In the genomic region with DNA sequence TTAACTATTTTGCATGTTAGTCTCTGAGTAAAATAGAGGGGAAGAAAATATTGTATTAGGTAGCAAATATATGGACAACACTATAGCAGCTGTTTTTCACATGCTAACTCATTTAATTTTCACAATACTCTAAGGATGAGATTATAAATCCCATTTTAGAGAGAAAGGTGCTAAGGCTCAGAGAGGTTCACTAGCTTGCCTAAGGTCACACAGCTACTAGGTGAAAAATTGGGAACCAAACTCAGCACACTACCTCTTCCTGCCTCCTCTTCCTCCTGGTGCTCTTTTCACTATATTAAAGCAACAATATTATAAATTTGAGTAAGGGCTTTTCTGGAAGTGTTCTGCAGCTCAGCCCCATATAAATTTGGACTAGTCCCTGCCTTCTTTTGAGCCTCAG, we compare ENCODE assay signal across 29 cellular contexts. TPM values are rescaled to one million over a fixed set of nuclear protein-coding genes. Genes with fewer than 3 reads are reported as not detected.
"Had no signal": no experiment of that assay in that cellular context is flagged by ENCODE, and none has a peak within 500 bp of the region (broad histone marks: within the 10 kb centered on the region; RNA-seq: fewer than 3 reads in every experiment).

No MANE protein-coding gene starts in this region.

- H3K36me3 ChIP-seq: ovary, right lobe of liver, sigmoid colon, stomach, thoracic aorta, thyroid gland, tibial nerve, upper lobe of left lung, vagina had no signal

- H3K4me3 ChIP-seq: ovary, right lobe of liver, sigmoid colon, stomach, thoracic aorta, thyroid gland, vagina had no signal

- H3K27ac ChIP-seq: ovary, parathyroid adenoma, right lobe of liver, stomach, thoracic aorta, thyroid gland, vagina had no signal

- H3K36me3 Mint-ChIP-seq: stimulated activated effector memory CD8-positive, alpha-beta T cell treated with anti-CD3 and anti-CD28 coated beads, Interleukin-12 subunit alpha, Interleukin-12 subunit beta, amount 100 ng/mL, for 72 hours; stimulated activated naive B cell treated with anti-CD40 and anti-IgM and Interleukin-4, amounts not matched to agents 10 μg/mL and 1 μg/mL and 100 μg/mL, for 72 hours had no signal

- H3K79me2 ChIP-seq: parathyroid adenoma had no signal

- H3K4me1 ChIP-seq: parathyroid adenoma, right lobe of liver, vagina had no signal

- H2AFZ ChIP-seq: parathyroid adenoma had no signal

- H3K9me3 ChIP-seq: ovary, psoas muscle, right lobe of liver, sigmoid colon, stomach, thoracic aorta, thyroid gland, tibial nerve, upper lobe of left lung, vagina had no signal

- ATAC-seq: natural killer cell treated with Interleukin-12 subunit alpha and Interleukin-12 subunit beta and Interleukin-15 and Interleukin-18, amount 100 ng/mL, for 72 hours had no signal

- H3K4me3 Mint-ChIP-seq: natural killer cell treated with Interleukin-12 subunit alpha and Interleukin-12 subunit beta and Interleukin-15 and Interleukin-18, amount 100 ng/mL, for 72 hours; nephron progenitor cell; stimulated activated effector memory CD8-positive, alpha-beta T cell treated with anti-CD3 and anti-CD28 coated beads, Interleukin-12 subunit alpha, Interleukin-12 subunit beta, amount 100 ng/mL, for 72 hours; stimulated activated naive B cell treated with anti-CD40 and anti-IgM and Interleukin-4, amounts not matched to agents 10 μg/mL and 1 μg/mL and 100 μg/mL, for 72 hours; stimulated activated naive CD8-positive, alpha-beta T cell treated with anti-CD3 and anti-CD28 coated beads, Interleukin-15, Interleukin-2, amounts not matched to agents 100 ng/mL and 50 ng/mL, for 24 hours had no signal

- H3K4me1 Mint-ChIP-seq: stimulated activated effector memory CD8-positive, alpha-beta T cell treated with anti-CD3 and anti-CD28 coated beads, Interleukin-12 subunit alpha, Interleukin-12 subunit beta, amount 100 ng/mL, for 72 hours had no signal

- DNase-seq: nephron progenitor cell; occipital lobe; ovary; posterior cingulate gyrus; psoas muscle; right lobe of liver; sigmoid colon; small intestine; stimulated activated CD4-positive, alpha-beta T cell treated with anti-CD3 and anti-CD28 coated beads, Interleukin-15, amount 100 ng/mL, for 24 hours; stimulated activated CD4-positive, alpha-beta T cell treated with anti-CD3 and anti-CD28 coated beads, Interleukin-2, amount 100 ng/mL, for 24 hours; stimulated activated CD4-positive, alpha-beta T cell treated with anti-CD3 and anti-CD28 coated beads, Interleukin-2, amount 100 ng/mL, for 48 hours; stimulated activated CD4-positive, alpha-beta T cell treated with anti-CD3 and anti-CD28 coated beads, Interleukin-4, amount 100 ng/mL, for 24 hours; stimulated activated naive B cell treated with anti-CD40 and anti-IgM and Interleukin-4, amounts not matched to agents 10 μg/mL and 1 μg/mL and 100 μg/mL, for 72 hours; stimulated activated naive CD4-positive, alpha-beta T cell treated with Interleukin-2 at 50 U/mL for 16 hours; stomach; thyroid gland; trophoblast cell; upper lobe of left lung had no signal

- H3K9ac ChIP-seq: parathyroid adenoma had no signal

- H3K9me3 Mint-ChIP-seq: natural killer cell treated with Interleukin-12 subunit alpha and Interleukin-12 subunit beta and Interleukin-15 and Interleukin-18, amount 100 ng/mL, for 72 hours; nephron progenitor cell; neural crest cell; stimulated activated effector memory CD8-positive, alpha-beta T cell treated with anti-CD3 and anti-CD28 coated beads, Interleukin-12 subunit alpha, Interleukin-12 subunit beta, amount 100 ng/mL, for 72 hours; stimulated activated naive B cell treated with anti-CD40 and anti-IgM and Interleukin-4, amounts not matched to agents 10 μg/mL and 1 μg/mL and 100 μg/mL, for 72 hours; stimulated activated naive CD8-positive, alpha-beta T cell treated with anti-CD3 and anti-CD28 coated beads, Interleukin-15, Interleukin-2, amounts not matched to agents 100 ng/mL and 50 ng/mL, for 24 hours had no signal

- H3K27me3 ChIP-seq: ovary, right lobe of liver, thyroid gland, upper lobe of left lung, vagina had no signal

- H3K27ac Mint-ChIP-seq: natural killer cell treated with Interleukin-12 subunit alpha and Interleukin-12 subunit beta and Interleukin-15 and Interleukin-18, amount 100 ng/mL, for 72 hours; nephron progenitor cell; progenitor cell of endocrine pancreas; stimulated activated effector memory CD8-positive, alpha-beta T cell treated with anti-CD3 and anti-CD28 coated beads, Interleukin-12 subunit alpha, Interleukin-12 subunit beta, amount 100 ng/mL, for 72 hours; stimulated activated naive B cell treated with anti-CD40 and anti-IgM and Interleukin-4, amounts not matched to agents 10 μg/mL and 1 μg/mL and 100 μg/mL, for 72 hours; stimulated activated naive CD8-positive, alpha-beta T cell treated with anti-CD3 and anti-CD28 coated beads, Interleukin-15, Interleukin-2, amounts not matched to agents 100 ng/mL and 50 ng/mL, for 24 hours had no signal

RNA-seq across cellular contexts. Expression of a gene that starts 2.3 kb away (rescaled TPM):
- total RNA-seq: natural killer cell treated with Interleukin-12 subunit alpha and Interleukin-12 subunit beta and Interleukin-15 and Interleukin-18, amount 100 ng/mL, for 72 hours; osteoblast; renal cortical epithelial cell; vagina had no signal
